Comparison of ENCODE assay signal across 29 cellular contexts in the genomic region with DNA sequence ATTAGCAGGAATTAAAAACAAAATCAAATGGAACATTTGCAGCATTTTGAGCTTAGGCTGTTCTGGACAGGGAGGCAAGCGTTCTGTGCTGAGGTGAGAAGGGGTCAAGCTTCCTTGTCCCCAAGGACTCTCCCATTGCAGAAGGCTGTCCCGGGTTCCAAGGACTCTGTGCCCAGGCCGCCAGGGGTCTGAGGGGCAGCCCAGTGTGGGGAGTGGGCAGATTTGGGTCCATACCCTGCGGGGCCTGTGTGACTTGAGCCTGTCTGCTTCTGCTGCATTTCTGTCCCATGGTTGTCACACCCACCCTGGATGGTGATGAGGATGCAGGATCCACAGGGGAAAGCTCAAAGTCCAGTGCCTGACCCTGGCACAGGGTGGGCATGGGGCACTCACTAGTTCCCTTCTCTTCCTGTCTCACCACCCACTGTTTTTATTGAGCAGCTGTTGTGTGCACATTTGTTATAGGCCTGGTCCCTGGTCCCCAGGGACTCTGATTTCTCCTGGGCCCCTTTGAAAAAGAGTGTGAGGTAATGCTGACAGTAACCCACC.
"Had no signal": no experiment of that assay in that cellular context is flagged by ENCODE, and none has a peak within 500 bp of the region (broad histone marks: within the 10 kb centered on the region; RNA-seq: fewer than 3 reads in every experiment).

No MANE protein-coding gene starts in this region.

- H3K36me3 ChIP-seq: colonic mucosa, gastrocnemius medialis, heart left ventricle, left ventricle myocardium inferior, lower lobe of right lung, right lobe of liver, suprapubic skin, transverse colon, vagina had no signal

- DNase-seq: colonic mucosa; effector CD8-positive, alpha-beta T cell; endodermal cell; foreskin fibroblast; gastrocnemius medialis; heart left ventricle; kidney glomerular epithelial cell; left colon; left ventricle myocardium inferior; lower lobe of right lung; mucosa of descending colon; naive B cell; right lobe of liver; stimulated activated CD4-positive, alpha-beta T cell treated with anti-CD3 and anti-CD28 coated beads, Interleukin-12 subunit alpha, Interleukin-12 subunit beta, amount 100 ng/mL, for 4 hours; stimulated activated CD4-positive, alpha-beta T cell treated with anti-CD3 and anti-CD28 coated beads, Interleukin-1b, Interleukin-23, amount 100 ng/mL, for 48 hours; stimulated activated CD4-positive, alpha-beta T cell treated with anti-CD3 and anti-CD28 coated beads, Interleukin-4, amount 100 ng/mL, for 1 hour; stimulated activated CD8-positive, alpha-beta memory T cell treated with anti-CD3 and anti-CD28 coated beads, Interleukin-4, amount 100 ng/mL, for 48 hours; stimulated activated naive CD4-positive, alpha-beta T cell; stimulated activated naive CD8-positive, alpha-beta T cell treated with anti-CD3 and anti-CD28 coated beads, Interleukin-15, amount 100 ng/mL, for 72 hours; transverse colon had no signal

- FAIRE-seq: islet of Langerhans had no signal

- H3K9me3 ChIP-seq: colonic mucosa, gastrocnemius medialis, heart left ventricle, left ventricle myocardium inferior, lower lobe of right lung, mucosa of descending colon, right lobe of liver, suprapubic skin, transverse colon, vagina had no signal

- H3K4me1 ChIP-seq: colonic mucosa, gastrocnemius medialis, heart left ventricle, left ventricle myocardium inferior, lower lobe of right lung, parathyroid adenoma, suprapubic skin, transverse colon, vagina had no signal

- H3K4me3 ChIP-seq: colonic mucosa, gastrocnemius medialis, heart left ventricle, hepatocyte, left ventricle myocardium inferior, lower lobe of right lung, mucosa of descending colon, right lobe of liver, smooth muscle cell, suprapubic skin, transverse colon, vagina had no signal

- ATAC-seq: esophagus mucosa; gastrocnemius medialis; heart left ventricle; left colon; lower lobe of right lung; mucosa of descending colon; natural killer cell treated with Interleukin-12 subunit alpha and Interleukin-12 subunit beta and Interleukin-15 and Interleukin-18, amount 100 ng/mL, for 72 hours; stimulated activated naive CD8-positive, alpha-beta T cell treated with anti-CD3 and anti-CD28 coated beads, Interleukin-15, amount 100 ng/mL, for 72 hours had no signal

- H2AFZ ChIP-seq: hepatocyte, parathyroid adenoma had no signal

- H3K79me2 ChIP-seq: hepatocyte, parathyroid adenoma had no signal

- H3K27ac ChIP-seq: colonic mucosa, epithelial cell of prostate, gastrocnemius medialis, heart left ventricle, hepatocyte, left ventricle myocardium inferior, lower lobe of right lung, parathyroid adenoma, right lobe of liver, suprapubic skin, transverse colon, vagina had no signal

- H3K9ac ChIP-seq: parathyroid adenoma had no signal

- H3K4me2 ChIP-seq: hepatocyte, smooth muscle cell had no signal

- H3K27me3 ChIP-seq: colonic mucosa, gastrocnemius medialis, heart left ventricle, hepatocyte, right lobe of liver, suprapubic skin, transverse colon, vagina had no signal
